9 cellular contexts compared by ENCODE assay signal in the genomic region with DNA sequence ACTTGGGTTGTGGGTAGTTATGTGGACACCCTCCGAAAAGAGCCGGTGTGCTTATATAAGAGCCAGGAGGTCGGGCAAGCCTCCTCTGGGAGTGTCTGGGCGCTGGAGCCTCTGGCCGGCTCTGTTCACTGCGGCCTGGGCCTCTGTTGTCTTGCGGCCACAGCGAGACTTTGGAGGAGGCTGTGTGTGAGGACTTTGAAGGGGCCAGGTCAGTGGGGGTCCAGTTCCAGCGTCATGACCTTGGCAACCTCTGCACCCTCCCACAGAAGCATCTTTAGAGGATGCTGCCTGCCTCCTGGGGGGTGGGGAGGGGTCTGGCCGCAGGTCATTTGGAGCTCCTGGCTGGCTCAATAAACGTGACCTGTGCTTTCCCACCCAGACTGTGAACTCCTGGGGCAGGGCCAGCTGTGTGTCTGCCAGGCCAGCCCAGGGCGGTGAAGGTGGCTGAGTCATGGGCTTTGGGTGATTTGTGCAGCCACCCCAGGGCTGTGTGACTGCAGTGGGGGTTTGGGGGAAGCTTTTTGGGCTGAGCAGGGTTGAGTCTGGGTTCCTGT. TPM values are rescaled to one million over a fixed set of nuclear protein-coding genes. Genes with fewer than 3 reads are reported as not detected.
A peak's percentile ranks its signal among the peaks of the same experiment; 100 is the strongest.
DNase-seq lines count a peak whose midpoint lies in the region; FAIRE-seq and TF ChIP-seq lines count a peak whose summit lies in the region.
"Had no signal": no experiment of that assay in that cellular context is flagged by ENCODE, and none has a peak within 500 bp of the region (broad histone marks: within the 10 kb centered on the region; RNA-seq: fewer than 3 reads in every experiment).

No MANE protein-coding gene starts in this region.

- FAIRE-seq in D721Med (lab: Jason Lieb, UNC): no peak

- H3K27me3 ChIP-seq in right atrium auricular region (no peaks in the 10 kb centered on the region), stomach (no peaks in the 10 kb centered on the region)

- H3K36me3 ChIP-seq in right atrium auricular region: no peaks in the 10 kb centered on the region
- no peaks in the 10 kb centered on the region for H3K36me3 ChIP-seq in stomach

- H3K4me3 Mint-ChIP-seq in T-helper 1 cell treated with Interleukin-12 subunit alpha and Interleukin-12 subunit beta and Interleukin-4 antibody, amounts not matched to agents 30 μg/mL and 1 μg/mL, for 36 hours: peak overlapping the region; percentile 85

- 22 to 46% (median 40%) methylated on average over 12 of the region's 12 CpGs for WGBS in stomach, 5 donors

- no peak for TF ChIP-seq POLR2A in stomach (IDR thresholded peaks at IDR 0.05)

- no peak for DNase-seq in T-helper 1 cell
- no peak for DNase-seq in right atrium auricular region (ENCODE audit: low spot score)
- peak; percentile 49 for DNase-seq in stomach
- DNase-seq in D721Med (ENCODE audit: insufficient read length, low spot score): no peak
- no peak for DNase-seq in DMS114 treated with DMSO at 0.1 percent for 48 hours (lab: John Stamatoyannopoulos, UW; ENCODE audit: unreplicated experiment)
- no peak for DNase-seq in NCI-H510A treated with DMSO at 0.1 percent for 48 hours (lab: John Stamatoyannopoulos, UW)

- no peaks in the 10 kb centered on the region for H3K27me3 Mint-ChIP-seq in T-helper 1 cell treated with Interleukin-12 subunit alpha and Interleukin-12 subunit beta and Interleukin-4 antibody, amounts not matched to agents 30 μg/mL and 1 μg/mL, for 36 hours (ENCODE audit: low read depth)

- peak overlapping the region; percentile 79 to 97 for H3K4me3 ChIP-seq in right atrium auricular region
- H3K4me3 ChIP-seq in stomach: peak overlapping the region; percentile 68 to 98 (median 96)

- peak overlapping the region; percentile 81 for H3K27ac Mint-ChIP-seq in T-helper 1 cell treated with Interleukin-12 subunit alpha and Interleukin-12 subunit beta and Interleukin-4 antibody, amounts not matched to agents 30 μg/mL and 1 μg/mL, for 36 hours

- peaks cover 1% of the 10 kb centered on the region for H3K36me3 Mint-ChIP-seq in T-helper 1 cell treated with Interleukin-12 subunit alpha and Interleukin-12 subunit beta and Interleukin-4 antibody, amounts not matched to agents 30 μg/mL and 1 μg/mL, for 36 hours (ENCODE audit: low read depth)

- H3K9me3 ChIP-seq in right atrium auricular region: no peaks in the 10 kb centered on the region
- H3K9me3 ChIP-seq in stomach: no peaks in the 10 kb centered on the region

- H3K4me1 ChIP-seq in right atrium auricular region: peaks cover 0 to 33% of the 10 kb centered on the region in 2 donors
- peaks cover 32 to 48% (median 37%) of the 10 kb centered on the region in 4 donors for H3K4me1 ChIP-seq in stomach

- peaks cover 47% of the 10 kb centered on the region for H3K4me1 Mint-ChIP-seq in T-helper 1 cell treated with Interleukin-12 subunit alpha and Interleukin-12 subunit beta and Interleukin-4 antibody, amounts not matched to agents 30 μg/mL and 1 μg/mL, for 36 hours (ENCODE audit: low read depth)

- H3K27ac ChIP-seq in VCaP (peak overlapping the region; percentile 87; the same call in 1 of the 2 replicates), right atrium auricular region (peak overlapping the region; percentile 57 to 76), stomach (peak overlapping the region in 3 of 5 donors; percentile 81 to 87 (median 86))

- no peak for TF ChIP-seq CTCF in VCaP (conservative IDR thresholded peaks at IDR 0.05)
- no peak for TF ChIP-seq CTCF in right atrium auricular region (IDR thresholded peaks at IDR 0.05)
- TF ChIP-seq CTCF in stomach (IDR thresholded peaks at IDR 0.05): no peak
- no peak for TF ChIP-seq CTCF in D721Med (IDR thresholded peaks at IDR 0.05; ENCODE audit: insufficient read depth, missing control alignments)

- H3K9me3 Mint-ChIP-seq in T-helper 1 cell treated with Interleukin-12 subunit alpha and Interleukin-12 subunit beta and Interleukin-4 antibody, amounts not matched to agents 30 μg/mL and 1 μg/mL, for 36 hours: no peaks in the 10 kb centered on the region

- TF ChIP-seq EP300 in stomach (IDR thresholded peaks at IDR 0.05): no peak

- intact Hi-C loops in stomach (cut with DNase I; ENCODE audit: low total_unique reads): no loop called here

RNA-seq across cellular contexts. Expression of a gene that starts 1.2 kb away (rescaled TPM):
- total RNA-seq in right atrium auricular region (10 to 100 TPM; 17.8 to 25.5 TPM), stomach (10 to 100 TPM in 4 of 5 donors, 1 to 10 TPM in 1; 3.1 to 30.7 (median 22.8) TPM)
- 10 to 100 TPM; 21.0 to 35.5 (median 30.4) TPM for polyA plus RNA-seq in stomach

RNA-seq across cellular contexts. Expression of a gene that starts 14.8 kb away (rescaled TPM):
- total RNA-seq in right atrium auricular region: 10 to 100 TPM; 15.1 to 17.2 TPM
- 10 to 100 TPM in 2 of 5 donors, 1 to 10 TPM in 2, under 1 TPM in 1; 0.58 to 26.6 (median 8.9) TPM for total RNA-seq in stomach
- polyA plus RNA-seq in stomach: 10 to 100 TPM in 1 of 3 donors, 1 to 10 TPM in 2; 6.2 to 15.2 (median 8.4) TPM
- total RNA-seq: SK-MEL-5 had no signal

RNA-seq across cellular contexts. Expression of a gene that starts 15.1 kb away (rescaled TPM):
- total RNA-seq in right atrium auricular region (10 to 100 TPM in 1 of 2 donors, 1 to 10 TPM in 1; 7.8 to 14.1 TPM), stomach (10 to 100 TPM in 1 of 5 donors, 1 to 10 TPM in 1, not detected in 3; 3.1 to 10.1 TPM)
- polyA plus RNA-seq in stomach: 10 to 100 TPM in 2 of 3 donors, 1 to 10 TPM in 1; 8.1 to 17.2 (median 13.1) TPM

RNA-seq across cellular contexts. Expression of a gene that starts 15.7 kb away (rescaled TPM):
- total RNA-seq in right atrium auricular region (1 to 10 TPM in 1 of 2 donors, under 1 TPM in 1; 0.75 to 1.4 TPM), stomach (1 to 10 TPM in 1 of 5 donors, under 1 TPM in 1, not detected in 3; 0.55 to 4.7 TPM)
- polyA plus RNA-seq in stomach: under 1 TPM in 2 of 3 donors, not detected in 1; 0.18 to 0.25 TPM

RNA-seq across cellular contexts. Expression of a gene that starts 20.0 kb away (rescaled TPM):
- total RNA-seq in right atrium auricular region (not detected), stomach (not detected)
- under 1 TPM in 1 of 3 donors, not detected in 2; 0.23 TPM for polyA plus RNA-seq in stomach
